1 cellular context compared by ENCODE assay signal in genomic region chr7:7438851-7439250, GRCh38.
TF ChIP-seq lines count a peak whose summit lies in the region.

No MANE protein-coding gene starts in this region.

TF ChIP-seq in SK-N-SH, 30 proteins besides CTCF, POLR2A, EP300 and RAD21 (continued from another document):
- TF ChIP-seq USF1 (IDR thresholded peaks at IDR 0.05; ENCODE audit: borderline replicate concordance, low read depth): no peak
- no peak for TF ChIP-seq RCOR1 (IDR thresholded peaks at IDR 0.05; ENCODE audit: low read length)
- TF ChIP-seq FOSL2 (IDR thresholded peaks at IDR 0.05; ENCODE audit: borderline replicate concordance, low read depth): peak; percentile 95
- TF ChIP-seq TEAD4 (IDR thresholded peaks at IDR 0.05; ENCODE audit: borderline replicate concordance, insufficient read depth): 0 out of 2 replicates have a peak, but pooled peaks have one; percentile 40
- TF ChIP-seq GATA2 (CRISPR knock-in tag; IDR thresholded peaks at IDR 0.05): no peak
- peak; percentile 71 for TF ChIP-seq TCF12 (IDR thresholded peaks at IDR 0.05)
- peak; percentile 65; the same call in 1 of the 2 replicates for TF ChIP-seq RXRA (IDR thresholded peaks at IDR 0.05; ENCODE audit: borderline replicate concordance, low read depth)
- no peak for TF ChIP-seq NRF1 (IDR thresholded peaks at IDR 0.05; ENCODE audit: low read depth, low read length)
- peak; percentile 88 for TF ChIP-seq JUND (IDR thresholded peaks at IDR 0.05)
- peak; percentile 91 for TF ChIP-seq NFIC (IDR thresholded peaks at IDR 0.05; ENCODE audit: borderline replicate concordance)
- peak; percentile 38; the same call in 1 of the 2 replicates for TF ChIP-seq SIN3A (IDR thresholded peaks at IDR 0.05; ENCODE audit: borderline replicate concordance, low read depth, low read length)
- TF ChIP-seq ELF1 (IDR thresholded peaks at IDR 0.05): no peak
- peak; percentile 72; the same call in 1 of the 2 replicates for TF ChIP-seq MAX (IDR thresholded peaks at IDR 0.05; ENCODE audit: low read depth)
- no peak for TF ChIP-seq REST (IDR thresholded peaks at IDR 0.05; ENCODE audit: low read depth, low read length)
- TF ChIP-seq YY1 (IDR thresholded peaks at IDR 0.05; ENCODE audit: low read depth): peak; percentile 49; the same call in 1 of the 2 replicates
- TF ChIP-seq, protein P1, sequence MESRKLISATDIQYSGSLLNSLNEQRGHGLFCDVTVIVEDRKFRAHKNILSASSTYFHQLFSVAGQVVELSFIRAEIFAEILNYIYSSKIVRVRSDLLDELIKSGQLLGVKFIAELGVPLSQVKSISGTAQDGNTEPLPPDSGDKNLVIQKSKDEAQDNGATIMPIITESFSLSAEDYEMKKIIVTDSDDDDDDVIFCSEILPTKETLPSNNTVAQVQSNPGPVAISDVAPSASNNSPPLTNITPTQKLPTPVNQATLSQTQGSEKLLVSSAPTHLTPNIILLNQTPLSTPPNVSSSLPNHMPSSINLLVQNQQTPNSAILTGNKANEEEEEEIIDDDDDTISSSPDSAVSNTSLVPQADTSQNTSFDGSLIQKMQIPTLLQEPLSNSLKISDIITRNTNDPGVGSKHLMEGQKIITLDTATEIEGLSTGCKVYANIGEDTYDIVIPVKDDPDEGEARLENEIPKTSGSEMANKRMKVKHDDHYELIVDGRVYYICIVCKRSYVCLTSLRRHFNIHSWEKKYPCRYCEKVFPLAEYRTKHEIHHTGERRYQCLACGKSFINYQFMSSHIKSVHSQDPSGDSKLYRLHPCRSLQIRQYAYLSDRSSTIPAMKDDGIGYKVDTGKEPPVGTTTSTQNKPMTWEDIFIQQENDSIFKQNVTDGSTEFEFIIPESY (IDR thresholded peaks at IDR 0.05; ENCODE audit: borderline replicate concordance, low read depth): no peak; the same call in 1 of the 2 replicates
- TF ChIP-seq GABPA (IDR thresholded peaks at IDR 0.05; ENCODE audit: low read depth): 0 out of 2 replicates have a peak, but pooled peaks have one; percentile 18
